19 cellular contexts compared by ENCODE assay signal in genomic region chr1:10706514-10706913, GRCh38.
DNase-seq lines count a peak whose midpoint lies in the region; ATAC-seq, FAIRE-seq and TF ChIP-seq lines count a peak whose summit lies in the region.
"Had no signal": no experiment of that assay in that cellular context is flagged by ENCODE, and none has a peak within 500 bp of the region (broad histone marks: within the 10 kb centered on the region; RNA-seq: fewer than 3 reads in every experiment).

No MANE protein-coding gene starts in this region.

- H4K91ac ChIP-seq in H1 (replicated peaks; ENCODE audit: insufficient read length, low read length) (no peak overlapping the region), neuronal stem cell (ENCODE audit: low read depth, low read length, poor library complexity) (no peak overlapping the region)

- H2BK12ac ChIP-seq in H1 (ENCODE audit: low read depth, low read length) = no peak overlapping the region
- H2BK12ac ChIP-seq in neuronal stem cell (ENCODE audit: low read length) = no peak overlapping the region

- POLR2A ChIA-PET in H1 (lab: Charles Lee; ENCODE audit: partially characterized antibody) = interaction anchor here (0.6 to 1.0 kb wide), 2 partner anchors 7 to 235 kb away, joined by 3 to 4 read pairs; no protein-coding TSS in a partner anchor

- DNase-seq in H1 (ENCODE audit: low read depth in 1 of 2, low spot score in 2 of 2) (no peak), left ventricle myocardium superior (no peak), neuronal stem cell (ENCODE audit: low spot score) (no peak), NCI-H2171 (lab: John Stamatoyannopoulos, UW) (no peak), sigmoid colon (no peak)
- no peak for DNase-seq in activated T-cell treated with anti-CD3 and anti-CD28 coated beads, Interleukin-2, amount 50 U/mL, for 4 hours
- DNase-seq: C1 segment of cervical spinal cord; Calu3; CD4-positive, alpha-beta memory T cell; COR-L47; DMS53; DMS79 treated with DMSO at 0.1 percent for 48 hours; GF-D8; GOT3; H7; HCEC 1CT had no signal

- TF ChIP-seq CTCF in VCaP (conservative IDR thresholded peaks at IDR 0.05) = no peak
- TF ChIP-seq CTCF in H1 (IDR thresholded peaks at IDR 0.05; ENCODE audit: control extremely low read depth in 1 of 3, insufficient read depth in 1 of 3, low read depth in 1 of 3, low read length in 3 of 3) = no peak
- TF ChIP-seq CTCF in sigmoid colon (IDR thresholded peaks at IDR 0.05) = no peak

- H2AFZ ChIP-seq in H1 (ENCODE audit: low read length) (no peak overlapping the region), neuronal stem cell (ENCODE audit: low read length) (no peak overlapping the region)

- ATAC-seq in left ventricle myocardium superior = peak; percentile 39
- ATAC-seq in activated T-cell treated with anti-CD3 and anti-CD28 coated beads, Interleukin-2, amount 50 U/mL, for 4 hours = no peak

- H3K14ac ChIP-seq in H1 (ENCODE audit: insufficient read length) (no peak overlapping the region), neuronal stem cell (ENCODE audit: low read length) (no peak overlapping the region)

- no peaks in the 10 kb centered on the region for H4K20me1 ChIP-seq in H1 (replicated peaks in 1 of 2; ENCODE audit: control insufficient read depth in 1 of 2, insufficient read depth in 2 of 2, low read length in 2 of 2)

- H4K5ac ChIP-seq in H1 (ENCODE audit: insufficient read length, low read depth, low read length) = no peak overlapping the region

- H3K9ac ChIP-seq in H1 (replicated peaks in 1 of 4; ENCODE audit: extremely low read depth in 1 of 4, low read depth in 3 of 4, low read length in 3 of 4) = no peak overlapping the region
- no peak overlapping the region for H3K9ac ChIP-seq in neuronal stem cell (ENCODE audit: low read depth, low read length, poor library complexity)

- CTCF ChIA-PET in H1 (lab: Charles Lee; ENCODE audit: partially characterized antibody) = interaction anchor here (0.9 to 1.6 kb wide), 4 partner anchors 11 to 122 kb away, joined by 3 to 6 read pairs (median 3); no protein-coding TSS in a partner anchor

- H3K4me3 Mint-ChIP-seq in activated T-cell treated with anti-CD3 and anti-CD28 coated beads, Interleukin-2, amount 50 U/mL, for 4 hours = no peak overlapping the region
- H3K4me3 Mint-ChIP-seq: CD4-positive, alpha-beta memory T cell had no signal

- H3K27ac ChIP-seq in VCaP (peak overlapping the region; percentile 77; the same call in 1 of the 2 replicates), H1 (ENCODE audit: low read depth, low read length) (no peak overlapping the region), neuronal stem cell (replicated peaks; ENCODE audit: low read length) (no peak overlapping the region), sigmoid colon (no peak overlapping the region)

- no peak overlapping the region for H3K4me3 ChIP-seq in H1 (ENCODE audit: extremely low read depth in 1 of 4, insufficient read depth in 2 of 4, low read depth in 3 of 4, low read length in 4 of 4)
- no peak overlapping the region for H3K4me3 ChIP-seq in neuronal stem cell (ENCODE audit: low read length in 2 of 2)
- H3K4me3 ChIP-seq in sigmoid colon = no peak overlapping the region

- no peak overlapping the region for H2BK20ac ChIP-seq in H1 (ENCODE audit: low read length)

- no peaks in the 10 kb centered on the region for H3K4me1 Mint-ChIP-seq in activated T-cell treated with anti-CD3 and anti-CD28 coated beads, Interleukin-2, amount 50 U/mL, for 4 hours (ENCODE audit: low read depth)
- H3K4me1 Mint-ChIP-seq: CD4-positive, alpha-beta memory T cell had no signal

- H2BK120ac ChIP-seq in H1 (replicated peaks; ENCODE audit: low read depth, low read length) (no peak overlapping the region), neuronal stem cell (ENCODE audit: low read depth, low read length) (no peak overlapping the region)

- H3K4ac ChIP-seq in H1 (replicated peaks; ENCODE audit: insufficient read length, low read depth, low read length) (no peak overlapping the region), neuronal stem cell (ENCODE audit: low read length) (no peak overlapping the region)

- intact Hi-C loops in left ventricle myocardium superior (cut with micrococcal nuclease) = no loop called here
- intact Hi-C loops in sigmoid colon (cut with DNase I) = no loop called here

- H3K9me3 Mint-ChIP-seq in activated T-cell treated with anti-CD3 and anti-CD28 coated beads, Interleukin-2, amount 50 U/mL, for 4 hours = no peaks in the 10 kb centered on the region
- H3K9me3 Mint-ChIP-seq: CD4-positive, alpha-beta memory T cell had no signal

- no peaks in the 10 kb centered on the region for H3K79me1 ChIP-seq in H1 (ENCODE audit: low read depth, low read length)
- H3K79me1 ChIP-seq in neuronal stem cell (ENCODE audit: low read depth, low read length) = no peaks in the 10 kb centered on the region

- H3K9me3 ChIP-seq in H1 (ENCODE audit: insufficient read depth in 2 of 2, low read depth in 1 of 2, low read length in 1 of 2) (no peaks in the 10 kb centered on the region), neuronal stem cell (replicated peaks in 1 of 2; ENCODE audit: control insufficient read depth in 2 of 2, insufficient read depth in 1 of 2, low read depth in 1 of 2, low read length in 2 of 2) (no peaks in the 10 kb centered on the region), sigmoid colon (no peaks in the 10 kb centered on the region)

- H3K36me3 Mint-ChIP-seq in activated T-cell treated with anti-CD3 and anti-CD28 coated beads, Interleukin-2, amount 50 U/mL, for 4 hours (ENCODE audit: insufficient read depth) = no peaks in the 10 kb centered on the region
- H3K36me3 Mint-ChIP-seq: CD4-positive, alpha-beta memory T cell had no signal

- H3K4me2 ChIP-seq in H1 (ENCODE audit: insufficient read depth in 1 of 2, low read depth in 2 of 2, low read length in 2 of 2) (no peak overlapping the region), neuronal stem cell (ENCODE audit: insufficient read depth, low read length, poor library complexity, severe bottlenecking) (no peak overlapping the region)

- H4K8ac ChIP-seq in H1 (ENCODE audit: extremely low read depth, insufficient read depth, low read length) = no peak overlapping the region
- H4K8ac ChIP-seq in neuronal stem cell (ENCODE audit: low read depth, low read length) = no peak overlapping the region

- no peak for TF ChIP-seq RAD21 in H1 (IDR thresholded peaks at IDR 0.05 in 1 of 2, conservative IDR thresholded peaks at IDR 0.05 in 1 of 2; ENCODE audit: low read depth in 2 of 2, low read length in 2 of 2)

- peaks cover 3% of the 10 kb centered on the region for H3K27me3 Mint-ChIP-seq in activated T-cell treated with anti-CD3 and anti-CD28 coated beads, Interleukin-2, amount 50 U/mL, for 4 hours (ENCODE audit: low read depth)
- H3K27me3 Mint-ChIP-seq: CD4-positive, alpha-beta memory T cell had no signal

- no peak overlapping the region for H2BK5ac ChIP-seq in H1 (ENCODE audit: low read depth, low read length)
- H2BK5ac ChIP-seq in neuronal stem cell (ENCODE audit: low read length) = no peak overlapping the region

- H3K4me1 ChIP-seq in H1 (replicated peaks in 1 of 4; ENCODE audit: control insufficient read depth in 3 of 4, insufficient read depth in 4 of 4, low read length in 3 of 4) (peaks cover 5 to 32% (median 20%) of the 10 kb centered on the region in 4 experiments), neuronal stem cell (ENCODE audit: control insufficient read depth in 2 of 2, insufficient read depth in 1 of 2, low read depth in 1 of 2, low read length in 2 of 2) (peaks cover 44 to 56% of the 10 kb centered on the region in 2 donors), sigmoid colon (peaks cover 0 to 37% (median 23%) of the 10 kb centered on the region in 4 donors)

- WGBS in H1 (ENCODE audit: extremely low coverage in 1 of 2, insufficient coverage in 1 of 2, insufficient read length in 1 of 2, insufficient replicate concordance in 2 of 2, low coverage in 1 of 2, low lambda C conversion rate in 2 of 2, missing lambda C conversion rate in 1 of 2), 2 experiments = 96% methylated on average over 13 of the region's 15 CpGs; no CpG with 5 or more reads in 1 of the 2 experiments
- WGBS in neuronal stem cell (ENCODE audit: extremely low coverage in 2 of 2, insufficient read length in 2 of 2, insufficient replicate concordance in 1 of 2), 2 donors = no CpG with 5 or more reads among the region's 15 CpGs
- WGBS in sigmoid colon, 2 donors = 93% methylated on average over 15 of the region's 15 CpGs

- TF ChIP-seq EP300 in H1 (IDR thresholded peaks at IDR 0.05; ENCODE audit: borderline replicate concordance in 1 of 2, low read depth in 2 of 2, low read length in 2 of 2) (no peak), sigmoid colon (IDR thresholded peaks at IDR 0.05) (no peak)

- no peak overlapping the region for H2AK5ac ChIP-seq in H1 (ENCODE audit: low read depth, low read length)
- H2AK5ac ChIP-seq in neuronal stem cell (ENCODE audit: low read depth, low read length) = peak overlapping the region; percentile 71

- no peaks in the 10 kb centered on the region for H3K36me3 ChIP-seq in H1 (ENCODE audit: control insufficient read depth in 2 of 4, insufficient read depth in 4 of 4, low read length in 3 of 4)
- no peaks in the 10 kb centered on the region for H3K36me3 ChIP-seq in neuronal stem cell (replicated peaks in 1 of 2; ENCODE audit: control insufficient read depth in 2 of 2, insufficient read depth in 2 of 2, low read length in 2 of 2)
- no peaks in the 10 kb centered on the region for H3K36me3 ChIP-seq in sigmoid colon

- H3K23me2 ChIP-seq in H1 (ENCODE audit: low read depth, low read length) = peaks cover 4% of the 10 kb centered on the region; the same call in 1 of the 2 replicates

- no peak for FAIRE-seq in H1 (lab: Jason Lieb, UNC)
- FAIRE-seq: GM12891, GM18507 had no signal

- no peaks in the 10 kb centered on the region for H3K79me2 ChIP-seq in H1 (ENCODE audit: control insufficient read depth in 1 of 2, insufficient read depth in 2 of 2, low read length in 2 of 2)

- H3K56ac ChIP-seq in H1 (replicated peaks; ENCODE audit: insufficient read length, low read depth, low read length) = no peak overlapping the region

- H3K23ac ChIP-seq in H1 (ENCODE audit: insufficient read length) = no peak overlapping the region
- H3K23ac ChIP-seq in neuronal stem cell (ENCODE audit: low read depth, low read length, poor library complexity) = no peak overlapping the region

- H3K27me3 ChIP-seq in H1 (replicated peaks in 1 of 4; ENCODE audit: control insufficient read depth in 3 of 4, extremely low read depth in 1 of 4, insufficient read depth in 3 of 4, low read length in 3 of 4) (peaks cover 0 to 10% (median 4%) of the 10 kb centered on the region in 4 experiments; a peak in 2 of 7 replicates), neuronal stem cell (ENCODE audit: control insufficient read depth in 3 of 3, insufficient read depth in 3 of 3, low read depth in 1 of 3, low read length in 3 of 3) (peaks cover 0 to 21% (median 5%) of the 10 kb centered on the region in 3 experiments), sigmoid colon (no peaks in the 10 kb centered on the region)

- H2BK15ac ChIP-seq in H1 (ENCODE audit: low read length) (0 out of 2 replicates have a peak overlapping the region, but pooled peaks have one; percentile 88), neuronal stem cell (ENCODE audit: low read length) (peak overlapping the region; percentile 78)

- H3K18ac ChIP-seq in H1 (ENCODE audit: extremely low read depth, low read length) (no peak overlapping the region), neuronal stem cell (ENCODE audit: low read length) (peak overlapping the region; percentile 74)

- TF ChIP-seq POLR2A in H1 (IDR thresholded peaks at IDR 0.05; ENCODE audit: control extremely low read depth in 1 of 2, low read depth in 2 of 2, low read length in 2 of 2) = no peak
- TF ChIP-seq POLR2A in sigmoid colon (IDR thresholded peaks at IDR 0.05) = no peak
